14 cellular contexts compared by ENCODE assay signal in genomic region chr20:36851490-36851889, GRCh38. TPM values are rescaled to one million over a fixed set of nuclear protein-coding genes. Genes with fewer than 3 reads are reported as not detected.
DNase-seq lines count a peak whose midpoint lies in the region; ATAC-seq and TF ChIP-seq lines count a peak whose summit lies in the region.
"Had no signal": no experiment of that assay in that cellular context is flagged by ENCODE, and none has a peak within 500 bp of the region (broad histone marks: within the 10 kb centered on the region; RNA-seq: fewer than 3 reads in every experiment).

No MANE protein-coding gene starts in this region.

- H3K9me3 Mint-ChIP-seq in memory B cell = no peaks in the 10 kb centered on the region
- H3K9me3 Mint-ChIP-seq in activated CD4-positive, alpha-beta T cell treated with anti-CD3 and anti-CD28 coated beads, Interleukin-2, amount 10 ng/mL, durations not matched to agents 7 days and 5 days = no peaks in the 10 kb centered on the region
- H3K9me3 Mint-ChIP-seq: T-helper 1 cell treated with Interleukin-12 subunit alpha and Interleukin-12 subunit beta and Interleukin-4 antibody, amounts not matched to agents 30 μg/mL and 1 μg/mL, for 36 hours had no signal

- TF ChIP-seq POLR2A in suprapubic skin (IDR thresholded peaks at IDR 0.05) = no peak

- POLR2A ChIA-PET in activated CD4-positive, alpha-beta T cell treated with anti-CD3 and anti-CD28 coated beads, Interleukin-2, amount 10 ng/mL, durations not matched to agents 7 days and 5 days (lab: Charles Lee) = no interaction called here

- WGBS in suprapubic skin = 80% methylated on average over 2 of the region's 2 CpGs

- H3K27ac ChIP-seq in angular gyrus (ENCODE audit: low read depth, low read length) (peak overlapping the region; percentile 92), suprapubic skin (peak overlapping the region; percentile 72)

- H3K4me1 ChIP-seq in suprapubic skin = peaks cover 67% of the 10 kb centered on the region

- H3K4me1 Mint-ChIP-seq in memory B cell = peaks cover 48% of the 10 kb centered on the region
- peaks cover 11% of the 10 kb centered on the region for H3K4me1 Mint-ChIP-seq in activated CD4-positive, alpha-beta T cell treated with anti-CD3 and anti-CD28 coated beads, Interleukin-2, amount 10 ng/mL, durations not matched to agents 7 days and 5 days

- H3K36me3 Mint-ChIP-seq in memory B cell = peaks cover 8% of the 10 kb centered on the region
- H3K36me3 Mint-ChIP-seq in activated CD4-positive, alpha-beta T cell treated with anti-CD3 and anti-CD28 coated beads, Interleukin-2, amount 10 ng/mL, durations not matched to agents 7 days and 5 days (ENCODE audit: low read depth) = no peaks in the 10 kb centered on the region

- peak overlapping the region; percentile 45 for H3K4me3 ChIP-seq in GM12875 (ENCODE audit: low read depth, low read length)
- no peak overlapping the region for H3K4me3 ChIP-seq in suprapubic skin

- TF ChIP-seq EP300 in suprapubic skin (IDR thresholded peaks at IDR 0.05) = no peak

- H3K4me3 Mint-ChIP-seq in memory B cell = peak overlapping the region; percentile 57
- H3K4me3 Mint-ChIP-seq in activated CD4-positive, alpha-beta T cell treated with anti-CD3 and anti-CD28 coated beads, Interleukin-2, amount 10 ng/mL, durations not matched to agents 7 days and 5 days = no peak overlapping the region
- H3K4me3 Mint-ChIP-seq: T-helper 1 cell treated with Interleukin-12 subunit alpha and Interleukin-12 subunit beta and Interleukin-4 antibody, amounts not matched to agents 30 μg/mL and 1 μg/mL, for 36 hours had no signal

- H3K27me3 ChIP-seq in suprapubic skin = no peaks in the 10 kb centered on the region

- H3K27ac Mint-ChIP-seq in memory B cell = peak overlapping the region; percentile 86
- no peak overlapping the region for H3K27ac Mint-ChIP-seq in activated CD4-positive, alpha-beta T cell treated with anti-CD3 and anti-CD28 coated beads, Interleukin-2, amount 10 ng/mL, durations not matched to agents 7 days and 5 days
- H3K27ac Mint-ChIP-seq: T-helper 1 cell treated with Interleukin-12 subunit alpha and Interleukin-12 subunit beta and Interleukin-4 antibody, amounts not matched to agents 30 μg/mL and 1 μg/mL, for 36 hours had no signal

- no peak for ATAC-seq in memory B cell (ENCODE audit: low read depth)
- ATAC-seq: HCT116 had no signal

- TF ChIP-seq CTCF in GM12875 (IDR thresholded peaks at IDR 0.05; ENCODE audit: borderline replicate concordance, insufficient read depth, low read depth, low read length) (no peak), suprapubic skin (IDR thresholded peaks at IDR 0.05) (no peak)

- CTCF ChIA-PET in activated CD4-positive, alpha-beta T cell treated with anti-CD3 and anti-CD28 coated beads, Interleukin-2, amount 10 ng/mL, durations not matched to agents 7 days and 5 days (lab: Charles Lee) = no interaction called here

- no peaks in the 10 kb centered on the region for H3K36me3 ChIP-seq in suprapubic skin

- no peaks in the 10 kb centered on the region for H3K9me3 ChIP-seq in suprapubic skin

- no peak for DNase-seq in memory B cell (ENCODE audit: low spot score in 2 of 2)
- DNase-seq in suprapubic skin (ENCODE audit: low spot score in 2 of 2) = no peak
- no peak for DNase-seq in AML-193 (lab: John Stamatoyannopoulos, UW)
- no peak for DNase-seq in activated CD4-positive, alpha-beta T cell treated with anti-CD3 and anti-CD28 coated beads, Interleukin-2, amount 10 ng/mL, durations not matched to agents 7 days and 5 days
- no peak for DNase-seq in mucosa of gallbladder (ENCODE audit: low spot score)
- DNase-seq in H4 (ENCODE audit: low spot score) = no peak
- DNase-seq: activated effector memory CD4-positive, alpha-beta T cell treated with anti-CD3 and anti-CD28 coated beads, Interleukin-2, amount 50 U/mL, for 16 hours; NCI-H1105 treated with DMSO at 0.1 percent for 48 hours; small intestine had no signal

- H3K27me3 Mint-ChIP-seq in memory B cell = no peaks in the 10 kb centered on the region
- peaks cover 4% of the 10 kb centered on the region for H3K27me3 Mint-ChIP-seq in activated CD4-positive, alpha-beta T cell treated with anti-CD3 and anti-CD28 coated beads, Interleukin-2, amount 10 ng/mL, durations not matched to agents 7 days and 5 days

RNA-seq across cellular contexts. Expression of gene TLDC2, which starts 24.4 kb away (rescaled TPM):
- total RNA-seq in suprapubic skin (not detected), mucosa of gallbladder (9.7 TPM)
- not detected for total RNA-seq in activated CD4-positive, alpha-beta T cell treated with anti-CD3 and anti-CD28 coated beads, Interleukin-2, amount 10 ng/mL, durations not matched to agents 7 days and 5 days
- not detected in 2 replicates for total RNA-seq in H4 (2014; rRNA removed; shearing (Covaris generic))
- total RNA-seq: Daoy had no signal

Comparison
In these comparisons a context has a peak if more than half of its experiments do, and no peak if none do; other contexts are left out.
1. RNA of gene TLDC2, which starts 24.4 kb away (total RNA-seq): 9.7 TPM in mucosa of gallbladder (single experiment); not detected in activated CD4-positive, alpha-beta T cell treated with anti-CD3 and anti-CD28 coated beads, Interleukin-2, amount 10 ng/mL, durations not matched to agents 7 days and 5 days, not detected in suprapubic skin and not detected in H4; every median in the first group is over 10 times any median in the second.